ENCODE assay signal across 27 cellular contexts in the genomic region with DNA sequence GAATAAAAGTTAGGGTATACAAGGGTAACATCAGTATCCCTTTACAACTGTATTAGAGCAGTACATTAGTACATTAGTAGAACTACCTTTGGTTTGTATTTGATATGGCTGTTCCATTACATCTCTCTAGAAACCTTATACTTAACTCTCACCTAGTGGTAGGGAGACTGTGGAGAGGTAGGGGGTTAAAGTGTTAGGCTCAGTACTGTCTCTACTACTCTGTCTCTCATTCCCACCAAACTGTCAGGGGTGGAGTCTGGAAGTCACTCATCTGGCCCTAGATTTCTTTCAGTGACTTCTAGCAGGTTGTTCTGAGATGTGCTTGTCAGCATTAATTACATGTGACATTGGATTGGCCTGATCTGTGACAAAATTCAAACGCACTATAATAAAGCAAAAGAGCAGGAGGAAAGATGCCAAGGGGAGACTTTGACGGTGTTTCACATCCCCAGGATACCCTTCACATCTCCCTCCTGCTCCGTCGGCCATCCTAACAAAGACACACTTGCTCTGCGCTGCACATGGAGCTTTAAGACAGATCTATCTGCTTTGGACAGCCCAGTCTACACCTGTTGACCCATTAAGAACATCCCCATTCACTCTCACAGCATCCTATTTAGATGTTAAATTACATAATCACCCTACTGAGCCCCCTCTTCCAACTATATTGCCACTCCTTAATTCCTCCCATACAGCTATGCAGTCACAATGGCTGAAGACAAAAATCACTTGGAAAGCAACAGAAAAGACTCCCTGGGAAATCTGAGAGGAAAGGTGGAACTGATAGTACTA.
"Had no signal": no experiment of that assay in that cellular context is flagged by ENCODE, and none has a peak within 500 bp of the region (broad histone marks: within the 10 kb centered on the region; RNA-seq: fewer than 3 reads in every experiment).

No MANE protein-coding gene starts in this region.

- H3K36me3 ChIP-seq: ascending aorta, gastroesophageal sphincter, right lobe of liver, stomach, thoracic aorta, vagina had no signal

- H3K36me3 Mint-ChIP-seq: activated CD4-positive, alpha-beta memory T cell treated with anti-CD3 and anti-CD28 coated beads for 36 hours; memory B cell; natural killer cell treated with Interleukin-12 subunit alpha and Interleukin-12 subunit beta and Interleukin-15 and Interleukin-18, amount 100 ng/mL, for 72 hours had no signal

- H3K27me3 Mint-ChIP-seq: activated B cell treated with CpG ODN at 0.5 μM for 24 hours; memory B cell; natural killer cell treated with Interleukin-12 subunit alpha and Interleukin-12 subunit beta and Interleukin-15 and Interleukin-18, amount 100 ng/mL, for 72 hours; type B pancreatic cell had no signal

- H3K9me3 ChIP-seq: ascending aorta, gastroesophageal sphincter, right lobe of liver, stomach, thoracic aorta, vagina had no signal

- H3K4me1 Mint-ChIP-seq: activated B cell treated with CpG ODN at 0.5 μM for 24 hours, memory B cell had no signal

- H3K4me3 Mint-ChIP-seq: activated B cell treated with CpG ODN at 0.5 μM for 24 hours; activated CD4-positive, alpha-beta memory T cell treated with anti-CD3 and anti-CD28 coated beads for 36 hours; memory B cell; natural killer cell treated with Interleukin-12 subunit alpha and Interleukin-12 subunit beta and Interleukin-15 and Interleukin-18, amount 100 ng/mL, for 72 hours; T-helper 1 cell treated with Interleukin-12 subunit alpha and Interleukin-12 subunit beta and Interleukin-4 antibody, amounts not matched to agents 30 μg/mL and 1 μg/mL, for 36 hours; type B pancreatic cell had no signal

- H3K27me3 ChIP-seq: ascending aorta, gastroesophageal sphincter, right lobe of liver, stomach, vagina had no signal

- H3K4me3 ChIP-seq: ascending aorta, gastroesophageal sphincter, right lobe of liver, skin epidermis, stomach, thoracic aorta, vagina had no signal

- H3K9me3 Mint-ChIP-seq: activated B cell treated with CpG ODN at 0.5 μM for 24 hours; activated CD4-positive, alpha-beta memory T cell treated with anti-CD3 and anti-CD28 coated beads for 36 hours; memory B cell; natural killer cell treated with Interleukin-12 subunit alpha and Interleukin-12 subunit beta and Interleukin-15 and Interleukin-18, amount 100 ng/mL, for 72 hours; T-helper 1 cell treated with Interleukin-12 subunit alpha and Interleukin-12 subunit beta and Interleukin-4 antibody, amounts not matched to agents 30 μg/mL and 1 μg/mL, for 36 hours had no signal

- H3K27ac ChIP-seq: ascending aorta, epithelial cell of prostate, gastroesophageal sphincter, right lobe of liver, skin epidermis, stomach, thoracic aorta, vagina had no signal

- ATAC-seq: gastroesophageal sphincter; left colon; natural killer cell treated with Interleukin-12 subunit alpha and Interleukin-12 subunit beta and Interleukin-15 and Interleukin-18, amount 100 ng/mL, for 72 hours; right lobe of liver had no signal

- DNase-seq: activated B cell treated with CpG ODN at 0.5 μM for 24 hours; activated CD4-positive, alpha-beta memory T cell treated with anti-CD3 and anti-CD28 coated beads for 36 hours; activated CD4-positive, alpha-beta T cell treated with anti-CD3 and anti-CD28 coated beads for 4 hours; activated effector memory CD4-positive, alpha-beta T cell treated with Interleukin-2 at 50 U/mL for 16 hours; activated naive CD4-positive, alpha-beta T cell treated with anti-CD3 and anti-CD28 coated beads, Interleukin-2, amount 50 U/mL, for 16 hours; activated T-cell treated with anti-CD3 and anti-CD28 coated beads, Interleukin-2, amount 50 U/mL, for 48 hours; cerebellar nuclear complex; cortex of kidney; head of caudate nucleus; islet precursor cell; left colon; occipital lobe; posterior cingulate gyrus; right lobe of liver; stimulated activated CD4-positive, alpha-beta T cell treated with anti-CD3 and anti-CD28 coated beads, Interleukin-1b, Interleukin-23, amount 100 ng/mL, for 48 hours; stomach; T1000 had no signal

- H3K27ac Mint-ChIP-seq: activated B cell treated with CpG ODN at 0.5 μM for 24 hours; activated CD4-positive, alpha-beta memory T cell treated with anti-CD3 and anti-CD28 coated beads for 36 hours; memory B cell; natural killer cell treated with Interleukin-12 subunit alpha and Interleukin-12 subunit beta and Interleukin-15 and Interleukin-18, amount 100 ng/mL, for 72 hours; T-helper 1 cell treated with Interleukin-12 subunit alpha and Interleukin-12 subunit beta and Interleukin-4 antibody, amounts not matched to agents 30 μg/mL and 1 μg/mL, for 36 hours; type B pancreatic cell had no signal

- H3K4me1 ChIP-seq: ascending aorta, gastroesophageal sphincter, right lobe of liver, stomach, vagina had no signal
